8 cellular contexts compared by ENCODE assay signal in the genomic region with DNA sequence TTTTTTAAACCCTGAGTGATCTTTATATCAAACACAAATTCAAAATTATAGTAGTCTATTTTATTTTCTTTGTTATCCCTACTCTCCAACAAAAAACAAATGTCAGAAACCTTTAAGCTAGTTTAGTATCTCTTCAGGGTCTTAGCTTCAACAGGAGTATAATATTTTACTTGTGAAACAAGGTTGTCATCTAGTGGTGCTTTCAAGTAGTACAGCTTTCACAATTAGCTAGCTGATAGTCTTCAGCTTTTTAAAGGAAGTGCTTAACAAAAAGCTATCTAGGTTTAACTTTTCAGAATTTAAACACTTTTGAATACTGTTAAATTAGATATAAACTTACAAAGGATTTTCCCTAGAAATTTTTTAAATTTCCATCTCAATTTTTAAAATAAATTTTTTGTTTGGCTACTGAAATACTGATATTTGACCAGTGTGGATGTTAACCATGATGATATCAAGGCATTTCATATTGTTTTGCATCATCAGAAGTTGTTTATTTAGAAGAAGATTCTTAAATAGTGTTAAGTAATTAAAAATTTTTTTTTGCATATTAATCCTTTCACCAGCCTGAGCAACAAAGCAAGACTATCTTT. TPM values are rescaled to one million over a fixed set of nuclear protein-coding genes. Genes with fewer than 3 reads are reported as not detected.
A peak's percentile ranks its signal among the peaks of the same experiment; 100 is the strongest.
DNase-seq lines count a peak whose midpoint lies in the region; ATAC-seq, FAIRE-seq and TF ChIP-seq lines count a peak whose summit lies in the region.

No MANE protein-coding gene starts in this region.

- no peak overlapping the region for H3K4me2 ChIP-seq in keratinocyte (ENCODE audit: control insufficient read depth, extremely low read depth, insufficient read depth, low read depth, low read length)

- no peaks in the 10 kb centered on the region for H3K9me3 ChIP-seq in keratinocyte (ENCODE audit: control insufficient read depth, low read depth, low read length)

- H3K4me1 ChIP-seq in keratinocyte (ENCODE audit: control insufficient read depth, extremely low read depth, insufficient read depth, low read length), result no peaks in the 10 kb centered on the region

- H3K27me3 ChIP-seq in brain microvascular endothelial cell (replicated peaks) (no peaks in the 10 kb centered on the region), keratinocyte (ENCODE audit: control insufficient read depth, extremely low read depth, insufficient read depth, low read length) (no peaks in the 10 kb centered on the region)

- H3K79me2 ChIP-seq in keratinocyte (ENCODE audit: control insufficient read depth, insufficient read depth, low read length), result peaks cover 2% of the 10 kb centered on the region

- H3K27ac ChIP-seq in brain microvascular endothelial cell (no peak overlapping the region), keratinocyte (ENCODE audit: control insufficient read depth, insufficient read depth, low read length) (no peak overlapping the region)

- FAIRE-seq in keratinocyte (lab: Jason Lieb, UNC), result no peak

- H3K4me3 ChIP-seq in brain microvascular endothelial cell (ENCODE audit: low read depth, low read length), result no peak overlapping the region
- no peak overlapping the region for H3K4me3 ChIP-seq in keratinocyte (ENCODE audit: control insufficient read depth in 2 of 3, extremely low read depth in 1 of 3, insufficient read depth in 2 of 3, low read depth in 1 of 3, low read length in 3 of 3)

- ATAC-seq in GM19452 (IDR thresholded peaks at IDR 0.05; ENCODE audit: unreplicated experiment) (peak; percentile 61), HG03439 (IDR thresholded peaks at IDR 0.05; ENCODE audit: unreplicated experiment) (peak; percentile 62)

- H4K20me1 ChIP-seq in keratinocyte (ENCODE audit: control insufficient read depth, extremely low read depth, insufficient read depth, low read length), result no peaks in the 10 kb centered on the region

- H2AFZ ChIP-seq in keratinocyte (ENCODE audit: control insufficient read depth, low read length), result no peak overlapping the region

- dilution Hi-C loops in keratinocyte (cut with MboI; ENCODE audit: extremely low pct_ligation_motif_present, low sequenced_read_pairs), result no loop called here

- no peaks in the 10 kb centered on the region for H3K9me1 ChIP-seq in keratinocyte (ENCODE audit: control insufficient read depth, extremely low read depth, insufficient read depth, low read length)

- no peaks in the 10 kb centered on the region for H3K36me3 ChIP-seq in brain microvascular endothelial cell (replicated peaks)
- no peaks in the 10 kb centered on the region for H3K36me3 ChIP-seq in keratinocyte (ENCODE audit: control insufficient read depth in 2 of 2, extremely low read depth in 1 of 2, insufficient read depth in 2 of 2, low read length in 2 of 2)

- in situ Hi-C loops in brain microvascular endothelial cell (cut with HindIII; ENCODE audit: low pct_ligation_motif_present, low sequenced_read_pairs), result no loop called here

- peak; percentile 70 for DNase-seq in EH (ENCODE audit: low read depth)
- DNase-seq in NCI-H526 treated with DMSO at 0.1 percent for 48 hours (lab: John Stamatoyannopoulos, UW), result peak; percentile 70
- DNase-seq in brain microvascular endothelial cell, result peak; percentile 26
- peak; percentile 26 for DNase-seq in keratinocyte (ENCODE audit: low read depth, low spot score)
- peak; percentile 89 for DNase-seq in superior temporal gyrus (ENCODE audit: extremely low spot score)
- no peak for DNase-seq in GM19238 (ENCODE audit: insufficient read length, low spot score)

- TF ChIP-seq CTCF in brain microvascular endothelial cell (IDR thresholded peaks at IDR 0.05; ENCODE audit: low read depth, low read length, missing control alignments), result peak; percentile 63
- TF ChIP-seq CTCF in keratinocyte (optimal IDR thresholded peaks at IDR 0.05 in 1 of 3, IDR thresholded peaks at IDR 0.05 in 1 of 3, conservative IDR thresholded peaks at IDR 0.05 in 1 of 3; ENCODE audit: extremely low read depth in 1 of 3, insufficient read depth in 2 of 3, low read length in 3 of 3), result peak in 2 of 3 experiments; percentile 64 to 65

- no peak overlapping the region for H3K9ac ChIP-seq in keratinocyte (ENCODE audit: control insufficient read depth, extremely low read depth, insufficient read depth, low read length)

RNA-seq across cellular contexts. Expression of a gene that starts 34.2 kb away (rescaled TPM):
- polyA plus RNA-seq in keratinocyte, result 6.0 to 10.7 TPM (median 7.1 TPM) in 3 replicates
- polyA plus RNA-seq in keratinocyte (2011; ENCODE audit: low read depth), result 10.8 TPM
- 4.8 and 8.6 TPM in 2 replicates for polyA plus RNA-seq in keratinocyte (2011; cell fraction: cytosol; rRNA removed)
- 7.2 and 10.1 TPM in 2 replicates for polyA plus RNA-seq in keratinocyte (2011; cell fraction: nucleus; rRNA removed)
- 6.8 and 8.0 TPM in 2 replicates for polyA plus RNA-seq in keratinocyte (2012; ENCODE audit: low replicate concordance)
- polyA minus RNA-seq in keratinocyte, result 3.1 to 22.0 TPM (median 6.6 TPM) in 3 replicates
- polyA minus RNA-seq in keratinocyte (2011; cell fraction: cytosol; rRNA and poly(A)+ RNA removed), result 6.5 TPM
- polyA minus RNA-seq in keratinocyte (2011; cell fraction: nucleus; rRNA and poly(A)+ RNA removed), result 9.4 and 17.6 TPM in 2 replicates
